In the genomic region with DNA sequence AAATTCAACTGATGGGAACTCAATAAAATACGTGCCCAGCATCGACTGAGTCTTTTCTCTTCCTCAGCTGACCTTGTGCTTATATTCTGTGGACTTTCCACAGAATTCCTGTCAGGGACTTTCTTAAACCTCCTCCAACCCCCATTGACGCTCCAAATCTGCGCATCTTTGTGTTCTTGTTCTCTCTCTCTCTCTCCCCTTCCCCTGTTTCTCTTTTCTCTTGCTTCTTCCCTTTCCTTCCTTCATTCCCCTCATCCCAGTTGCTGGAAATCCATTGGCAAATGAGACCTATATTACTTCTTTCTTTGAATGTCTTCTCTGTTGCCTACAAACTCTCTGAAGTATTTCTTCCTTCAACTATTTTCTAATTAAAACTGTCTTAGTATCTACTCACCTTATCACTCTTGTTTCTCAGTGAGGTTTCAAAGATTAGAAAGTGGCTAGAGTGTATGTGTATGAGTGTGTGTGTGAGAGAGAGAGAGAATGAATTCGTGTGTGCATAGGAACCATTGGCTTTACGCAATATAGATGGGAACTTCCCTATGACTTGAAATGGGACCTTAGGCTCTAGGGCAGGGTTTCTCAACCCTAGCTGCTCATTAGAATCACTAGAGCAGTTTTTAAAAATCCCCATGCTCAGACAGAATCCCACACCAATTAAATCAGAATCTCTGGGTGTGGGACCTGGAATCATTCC, we compare ENCODE assay signal across 12 cellular contexts. TPM values are rescaled to one million over a fixed set of nuclear protein-coding genes. Genes with fewer than 3 reads are reported as not detected.
DNase-seq lines count a peak whose midpoint lies in the region; ATAC-seq and TF ChIP-seq lines count a peak whose summit lies in the region.
"Had no signal": no experiment of that assay in that cellular context is flagged by ENCODE, and none has a peak within 500 bp of the region (broad histone marks: within the 10 kb centered on the region; RNA-seq: fewer than 3 reads in every experiment).

No MANE protein-coding gene starts in this region.

- no peaks in the 10 kb centered on the region for H3K4me1 Mint-ChIP-seq in natural killer cell treated with Interleukin-12 subunit alpha and Interleukin-12 subunit beta and Interleukin-15 and Interleukin-18, amount 100 ng/mL, for 72 hours (ENCODE audit: low read depth in 2 of 2)
- H3K4me1 Mint-ChIP-seq in natural killer cell, result no peaks in the 10 kb centered on the region
- peaks cover 24% of the 10 kb centered on the region for H3K4me1 Mint-ChIP-seq in stimulated activated memory B cell treated with anti-CD40 and anti-IgM and Interleukin-4, amounts not matched to agents 10 μg/mL and 1 μg/mL and 100 μg/mL, for 72 hours

- H3K4me3 Mint-ChIP-seq in natural killer cell treated with Interleukin-12 subunit alpha and Interleukin-12 subunit beta and Interleukin-15 and Interleukin-18, amount 100 ng/mL, for 72 hours, result no peak overlapping the region
- H3K4me3 Mint-ChIP-seq in natural killer cell, result no peak overlapping the region
- H3K4me3 Mint-ChIP-seq in stimulated activated memory B cell treated with anti-CD40 and anti-IgM and Interleukin-4, amounts not matched to agents 10 μg/mL and 1 μg/mL and 100 μg/mL, for 72 hours, result no peak overlapping the region
- H3K4me3 Mint-ChIP-seq: dendritic cell treated with granulocyte-macrophage colony-stimulating factor and Interleukin-4, amounts not matched to agents 40 ng/mL and 50 ng/mL, for 4 days had no signal

- no peaks in the 10 kb centered on the region for H3K36me3 Mint-ChIP-seq in natural killer cell treated with Interleukin-12 subunit alpha and Interleukin-12 subunit beta and Interleukin-15 and Interleukin-18, amount 100 ng/mL, for 72 hours
- no peaks in the 10 kb centered on the region for H3K36me3 Mint-ChIP-seq in natural killer cell
- H3K36me3 Mint-ChIP-seq in stimulated activated memory B cell treated with anti-CD40 and anti-IgM and Interleukin-4, amounts not matched to agents 10 μg/mL and 1 μg/mL and 100 μg/mL, for 72 hours, result no peaks in the 10 kb centered on the region

- no peak for DNase-seq in natural killer cell treated with Interleukin-12 subunit alpha and Interleukin-12 subunit beta and Interleukin-15 and Interleukin-18, amount 100 ng/mL, for 72 hours (ENCODE audit: low spot score)
- no peak for DNase-seq in natural killer cell
- DNase-seq in HL-60 (ENCODE audit: low read depth in 1 of 2, low spot score in 1 of 2), result peak; percentile 54 to 66
- DNase-seq in effector CD4-positive, alpha-beta T cell, result no peak
- DNase-seq in activated CD4-positive, alpha-beta T cell treated with anti-CD3 and anti-CD28 coated beads, Interleukin-2, amount 50 U/mL, for 48 hours, result no peak
- DNase-seq: amygdala, MG63 had no signal

- no peak overlapping the region for H3K4me3 ChIP-seq in HL-60 (replicated peaks; ENCODE audit: insufficient read depth, low read length)
- H3K4me3 ChIP-seq: MG63 had no signal

- H3K9me3 Mint-ChIP-seq in natural killer cell treated with Interleukin-12 subunit alpha and Interleukin-12 subunit beta and Interleukin-15 and Interleukin-18, amount 100 ng/mL, for 72 hours, result peaks cover 4% of the 10 kb centered on the region
- no peaks in the 10 kb centered on the region for H3K9me3 Mint-ChIP-seq in natural killer cell
- H3K9me3 Mint-ChIP-seq in stimulated activated memory B cell treated with anti-CD40 and anti-IgM and Interleukin-4, amounts not matched to agents 10 μg/mL and 1 μg/mL and 100 μg/mL, for 72 hours, result peaks cover 6% of the 10 kb centered on the region
- H3K9me3 Mint-ChIP-seq: dendritic cell treated with granulocyte-macrophage colony-stimulating factor and Interleukin-4, amounts not matched to agents 40 ng/mL and 50 ng/mL, for 4 days had no signal

- H3K27me3 Mint-ChIP-seq in natural killer cell treated with Interleukin-12 subunit alpha and Interleukin-12 subunit beta and Interleukin-15 and Interleukin-18, amount 100 ng/mL, for 72 hours, result peaks cover 40 to 58% of the 10 kb centered on the region in 2 donors
- peaks cover 34 to 49% of the 10 kb centered on the region in 2 donors for H3K27me3 Mint-ChIP-seq in natural killer cell (ENCODE audit: low read depth in 2 of 2)
- H3K27me3 Mint-ChIP-seq in stimulated activated memory B cell treated with anti-CD40 and anti-IgM and Interleukin-4, amounts not matched to agents 10 μg/mL and 1 μg/mL and 100 μg/mL, for 72 hours, result peaks cover 46% of the 10 kb centered on the region
- H3K27me3 Mint-ChIP-seq: dendritic cell treated with granulocyte-macrophage colony-stimulating factor and Interleukin-4, amounts not matched to agents 40 ng/mL and 50 ng/mL, for 4 days had no signal

- intact Hi-C loops in natural killer cell (cut with micrococcal nuclease), result no loop called here

- H3K27ac ChIP-seq in HL-60 (replicated peaks), result no peak overlapping the region

- no peak overlapping the region for H3K27ac Mint-ChIP-seq in natural killer cell treated with Interleukin-12 subunit alpha and Interleukin-12 subunit beta and Interleukin-15 and Interleukin-18, amount 100 ng/mL, for 72 hours
- H3K27ac Mint-ChIP-seq in natural killer cell, result no peak overlapping the region
- no peak overlapping the region for H3K27ac Mint-ChIP-seq in stimulated activated memory B cell treated with anti-CD40 and anti-IgM and Interleukin-4, amounts not matched to agents 10 μg/mL and 1 μg/mL and 100 μg/mL, for 72 hours
- H3K27ac Mint-ChIP-seq: dendritic cell treated with granulocyte-macrophage colony-stimulating factor and Interleukin-4, amounts not matched to agents 40 ng/mL and 50 ng/mL, for 4 days; progenitor cell of endocrine pancreas had no signal

- ATAC-seq in natural killer cell treated with Interleukin-12 subunit alpha and Interleukin-12 subunit beta and Interleukin-15 and Interleukin-18, amount 100 ng/mL, for 72 hours, result peak; percentile 48 to 57
- ATAC-seq in natural killer cell (no peak), HG02759 (IDR thresholded peaks at IDR 0.05; ENCODE audit: unreplicated experiment) (peak; percentile 47), HG03571 (IDR thresholded peaks at IDR 0.05; ENCODE audit: unreplicated experiment) (no peak)
- peak; percentile 75 for ATAC-seq in stimulated activated memory B cell treated with anti-CD40 and anti-IgM and Interleukin-4, amounts not matched to agents 10 μg/mL and 1 μg/mL and 100 μg/mL, for 72 hours

- TF ChIP-seq CTCF in natural killer cell (IDR thresholded peaks at IDR 0.05) (no peak), HL-60 (IDR thresholded peaks at IDR 0.05; ENCODE audit: insufficient read depth, low read length) (no peak)

- H3K27me3 ChIP-seq in HL-60 (ENCODE audit: insufficient read depth, poor library complexity, severe bottlenecking), result no peaks in the 10 kb centered on the region
- H3K27me3 ChIP-seq: MG63 had no signal

RNA-seq across cellular contexts. Expression of a gene that starts 41.8 kb away (rescaled TPM):
- 100 to 1,000 TPM in 1 of 2 donors, 10 to 100 TPM in 1; 59.0 to 105 TPM for total RNA-seq in natural killer cell treated with Interleukin-12 subunit alpha and Interleukin-12 subunit beta and Interleukin-15 and Interleukin-18, amount 100 ng/mL, for 72 hours
- 100 to 1,000 TPM; 115 to 139 (median 126) TPM for total RNA-seq in natural killer cell

RNA-seq across cellular contexts. Expression of a gene that starts 42.0 kb away (rescaled TPM):
- 10 to 100 TPM; 42.6 to 72.3 TPM for total RNA-seq in natural killer cell treated with Interleukin-12 subunit alpha and Interleukin-12 subunit beta and Interleukin-15 and Interleukin-18, amount 100 ng/mL, for 72 hours
- total RNA-seq in natural killer cell, result 100 to 1,000 TPM; 118 to 126 (median 119) TPM

Comparison
In these comparisons a context has a peak if more than half of its experiments do, and no peak if none do; other contexts are left out.
1. ATAC-seq: peak in natural killer cell treated with Interleukin-12 subunit alpha and Interleukin-12 subunit beta and Interleukin-15 and Interleukin-18, amount 100 ng/mL, for 72 hours (2 of 2), HG02759 (single experiment) and stimulated activated memory B cell treated with anti-CD40 and anti-IgM and Interleukin-4, amounts not matched to agents 10 μg/mL and 1 μg/mL and 100 μg/mL, for 72 hours (single experiment); none in natural killer cell (0 of 3) and HG03571 (single experiment).
2. DNase-seq: peak in HL-60 (2 of 2); none in natural killer cell treated with Interleukin-12 subunit alpha and Interleukin-12 subunit beta and Interleukin-15 and Interleukin-18, amount 100 ng/mL, for 72 hours (single experiment), natural killer cell (single experiment), effector CD4-positive, alpha-beta T cell (single experiment) and activated CD4-positive, alpha-beta T cell treated with anti-CD3 and anti-CD28 coated beads, Interleukin-2, amount 50 U/mL, for 48 hours (0 of 2).